Comparison of ENCODE assay signal across 1 cellular context in genomic region chr19:47106819-47107200, GRCh38.
TF ChIP-seq lines count a peak whose summit lies in the region.

No MANE protein-coding gene starts in this region.

TF ChIP-seq in GM23338, 12 proteins besides CTCF, POLR2A, EP300 and RAD21 (continued from another document):
- TF ChIP-seq ZNF462 (CRISPR knock-in tag; IDR thresholded peaks at IDR 0.05) = no peak
- no peak for TF ChIP-seq ETS1 (IDR thresholded peaks at IDR 0.05)
- TF ChIP-seq ZNF114 (CRISPR knock-in tag; IDR thresholded peaks at IDR 0.05) = no peak
